ENCODE assay signal across 23 cellular contexts in genomic region chr20:18052856-18053255, GRCh38. TPM values are rescaled to one million over a fixed set of nuclear protein-coding genes. Genes with fewer than 3 reads are reported as not detected.
A peak's percentile ranks its signal among the peaks of the same experiment; 100 is the strongest.
DNase-seq lines count a peak whose midpoint lies in the region; ATAC-seq and TF ChIP-seq lines count a peak whose summit lies in the region.
"Had no signal": no experiment of that assay in that cellular context is flagged by ENCODE, and none has a peak within 500 bp of the region (broad histone marks: within the 10 kb centered on the region; RNA-seq: fewer than 3 reads in every experiment).

No MANE protein-coding gene starts in this region.

- H3K4me1 ChIP-seq in BLaER1 treated with 17β-estradiol and CSF1 and Interleukin-3, amounts not matched to agents 10 nM and 100 nM, result peaks cover 8 to 53% (median 39%) of the 10 kb centered on the region in 10 experiments; a peak in 17 of 20 replicates
- peaks cover 0 to 6% of the 10 kb centered on the region in 2 donors for H3K4me1 ChIP-seq in breast epithelium
- no peaks in the 10 kb centered on the region for H3K4me1 ChIP-seq in foreskin keratinocyte
- H3K4me1 ChIP-seq in tibial artery, result peaks cover 0 to 24% (median 17%) of the 10 kb centered on the region in 4 donors
- H3K4me1 ChIP-seq in GM23338 (ENCODE audit: insufficient read depth), result peaks cover 17% of the 10 kb centered on the region
- H3K4me1 ChIP-seq: SJCRH30 had no signal

- H3F3A ChIP-seq in GM23338 (replicated peaks; ENCODE audit: low read depth), result no peaks in the 10 kb centered on the region; the same call in none of the 2 replicates

- peaks cover 0 to 13% (median 3%) of the 10 kb centered on the region in 11 experiments; a peak in 7 of 22 replicates for H4K20me1 ChIP-seq in BLaER1 treated with 17β-estradiol and CSF1 and Interleukin-3, amounts not matched to agents 10 nM and 100 nM
- peaks cover 4% of the 10 kb centered on the region; the same call in 1 of the 2 replicates for H4K20me1 ChIP-seq in GM23338 (replicated peaks; ENCODE audit: insufficient read depth)

- H3K9me3 Mint-ChIP-seq in GM23338 (no peaks in the 10 kb centered on the region), type B pancreatic cell (no peaks in the 10 kb centered on the region)
- H3K9me3 Mint-ChIP-seq: CD8-positive, alpha-beta memory T cell had no signal

- ATAC-seq in foreskin keratinocyte (no peak), GM23338 (no peak), GM18498 (IDR thresholded peaks at IDR 0.05; ENCODE audit: unreplicated experiment) (no peak)
- ATAC-seq: A549, SK-N-SH treated with all-trans-retinoic acid at 6 μM for 48 hours had no signal

- intact Hi-C loops in breast epithelium (cut with DNase I; ENCODE audit: low total_unique reads), result no loop called here
- intact Hi-C loops in tibial artery (cut with DNase I; ENCODE audit: low total_unique reads), result no loop called here

- H3K27ac Mint-ChIP-seq in GM23338, result no peak overlapping the region
- H3K27ac Mint-ChIP-seq in type B pancreatic cell, result no peak overlapping the region

- peak overlapping the region in 7 of 11 experiments; percentile 52 to 85 (median 71); a peak in 11 of 22 replicates for H3K4me2 ChIP-seq in BLaER1 treated with 17β-estradiol and CSF1 and Interleukin-3, amounts not matched to agents 10 nM and 100 nM
- H3K4me2 ChIP-seq in GM23338, result no peak overlapping the region
- H3K4me2 ChIP-seq: A549 had no signal

- DNase-seq in ELF-1 (ENCODE audit: low read depth, low spot score) (peak; percentile 21), breast epithelium (ENCODE audit: low spot score in 2 of 2) (no peak), foreskin keratinocyte (peak; percentile 24 to 52), tibial artery (no peak), GM23338 (ENCODE audit: low spot score) (no peak), type B pancreatic cell (ENCODE audit: extremely low spot score, unreplicated experiment) (no peak)
- DNase-seq: Calu3; CD8-positive, alpha-beta memory T cell; DMS79 treated with DMSO at 0.1 percent for 48 hours; H7; Karpas-422; NCI-H1105 treated with DMSO at 0.1 percent for 48 hours; NCI-H146; NCI-H2029 treated with DMSO at 0.1 percent for 48 hours; NCI-H446 treated with DMSO at 0.1 percent for 48 hours; NCI-H69; SJCRH30 had no signal

- no peak overlapping the region for H2AFZ ChIP-seq in GM23338

- peaks cover 14% of the 10 kb centered on the region for H3K4me1 Mint-ChIP-seq in GM23338
- H3K4me1 Mint-ChIP-seq in type B pancreatic cell (ENCODE audit: unreplicated experiment), result no peaks in the 10 kb centered on the region

- H3K36me3 Mint-ChIP-seq in GM23338 (ENCODE audit: low read depth) (peaks cover 8% of the 10 kb centered on the region), type B pancreatic cell (peaks cover 6% of the 10 kb centered on the region)
- H3K36me3 Mint-ChIP-seq: CD8-positive, alpha-beta memory T cell had no signal

- no peak overlapping the region for H3K4me3 ChIP-seq in BLaER1 treated with 17β-estradiol and CSF1 and Interleukin-3, amounts not matched to agents 10 nM and 100 nM
- no peak overlapping the region for H3K4me3 ChIP-seq in breast epithelium
- H3K4me3 ChIP-seq in tibial artery, result no peak overlapping the region
- H3K4me3 ChIP-seq in GM23338, result no peak overlapping the region
- H3K4me3 ChIP-seq: A549, SJCRH30 had no signal

- H3K9me2 ChIP-seq in GM23338 (ENCODE audit: insufficient read depth), result no peaks in the 10 kb centered on the region

- H3K27me3 Mint-ChIP-seq in GM23338 (ENCODE audit: insufficient read depth, low read depth, poor library complexity), result peaks cover 17% of the 10 kb centered on the region
- peaks cover 48% of the 10 kb centered on the region for H3K27me3 Mint-ChIP-seq in type B pancreatic cell

- H3K9ac ChIP-seq in BLaER1 treated with 17β-estradiol and CSF1 and Interleukin-3, amounts not matched to agents 10 nM and 100 nM, result no peak overlapping the region

- no peak overlapping the region for H3K27ac ChIP-seq in BLaER1 treated with 17β-estradiol and CSF1 and Interleukin-3, amounts not matched to agents 10 nM and 100 nM
- peak overlapping the region; percentile 15 to 41 for H3K27ac ChIP-seq in breast epithelium
- no peak overlapping the region for H3K27ac ChIP-seq in foreskin keratinocyte
- H3K27ac ChIP-seq in tibial artery, result no peak overlapping the region
- H3K27ac ChIP-seq in GM23338 (ENCODE audit: low read depth), result no peak overlapping the region
- H3K27ac ChIP-seq: A549, C4-2B, SJCRH30 had no signal

- TF ChIP-seq POLR2A in breast epithelium (IDR thresholded peaks at IDR 0.05), result no peak

- H3K36me3 ChIP-seq in BLaER1 treated with 17β-estradiol and CSF1 and Interleukin-3, amounts not matched to agents 10 nM and 100 nM, result no peaks in the 10 kb centered on the region
- H3K36me3 ChIP-seq in breast epithelium (no peaks in the 10 kb centered on the region), tibial artery (no peaks in the 10 kb centered on the region), GM23338 (ENCODE audit: insufficient read depth) (no peaks in the 10 kb centered on the region)
- H3K36me3 ChIP-seq: SJCRH30 had no signal

- 0 out of 2 replicates have a peak, but pooled peaks cover 3% of the 10 kb centered on the region for H3K79me2 ChIP-seq in GM23338 (replicated peaks; ENCODE audit: insufficient read depth)

- peaks cover 40 to 53% (median 43%) of the 10 kb centered on the region in 11 experiments for H3K27me3 ChIP-seq in BLaER1 treated with 17β-estradiol and CSF1 and Interleukin-3, amounts not matched to agents 10 nM and 100 nM
- peaks cover 0 to 11% of the 10 kb centered on the region in 2 donors for H3K27me3 ChIP-seq in breast epithelium
- no peaks in the 10 kb centered on the region for H3K27me3 ChIP-seq in foreskin keratinocyte
- H3K27me3 ChIP-seq in tibial artery, result peaks cover 0 to 46% of the 10 kb centered on the region in 2 donors
- peaks cover 28% of the 10 kb centered on the region for H3K27me3 ChIP-seq in GM23338 (ENCODE audit: insufficient read depth)

- TF ChIP-seq CTCF in breast epithelium (IDR thresholded peaks at IDR 0.05), result no peak
- no peak for TF ChIP-seq CTCF in foreskin keratinocyte (conservative IDR thresholded peaks at IDR 0.05)
- no peak for TF ChIP-seq CTCF in tibial artery (IDR thresholded peaks at IDR 0.05)
- no peak for TF ChIP-seq CTCF in GM23338 (conservative IDR thresholded peaks at IDR 0.05; ENCODE audit: low read depth in 2 of 2)
- TF ChIP-seq CTCF in type B pancreatic cell (conservative IDR thresholded peaks at IDR 0.05), result no peak

- H3K4me3 Mint-ChIP-seq in GM23338 (no peak overlapping the region), type B pancreatic cell (no peak overlapping the region)
- H3K4me3 Mint-ChIP-seq: CD8-positive, alpha-beta memory T cell had no signal

- H3K9me3 ChIP-seq in BLaER1 treated with 17β-estradiol and CSF1 and Interleukin-3, amounts not matched to agents 10 nM and 100 nM (replicated peaks in 1 of 11), result peaks cover 0 to 25% (median 11%) of the 10 kb centered on the region in 11 experiments; a peak in 14 of 22 replicates
- H3K9me3 ChIP-seq in breast epithelium, result no peaks in the 10 kb centered on the region
- no peaks in the 10 kb centered on the region for H3K9me3 ChIP-seq in tibial artery
- H3K9me3 ChIP-seq: A549, SJCRH30 had no signal

TF ChIP-seq in GM23338, 12 proteins besides CTCF, POLR2A, EP300 and RAD21 (continues in another document):
- TF ChIP-seq EZH2phosphoT487 (IDR thresholded peaks at IDR 0.05; ENCODE audit: unreplicated experiment) (no peak), REST (IDR thresholded peaks at IDR 0.05; ENCODE audit: unreplicated experiment) (no peak), ZNF331 (CRISPR knock-in tag; IDR thresholded peaks at IDR 0.05; ENCODE audit: low read depth) (no peak), ETS1 (IDR thresholded peaks at IDR 0.05) (no peak), ZNF114 (CRISPR knock-in tag; IDR thresholded peaks at IDR 0.05) (no peak), JUNB (IDR thresholded peaks at IDR 0.05; ENCODE audit: unreplicated experiment) (no peak), NANOG (IDR thresholded peaks at IDR 0.05; ENCODE audit: borderline replicate concordance) (no peak), POLR2AphosphoS5 (IDR thresholded peaks at IDR 0.05; ENCODE audit: low read depth) (no peak)

RNA-seq across cellular contexts. Expression of gene OVOL2, which starts 4.9 kb away (rescaled TPM):
- total RNA-seq in breast epithelium (10 to 100 TPM in 2 of 3 donors, not detected in 1; 21.0 to 34.1 TPM), foreskin keratinocyte (8.5 and 8.9 TPM in 2 replicates), type B pancreatic cell (ENCODE audit: low replicate concordance) (7.3 and 17.5 TPM in 2 replicates)
- polyA plus RNA-seq in foreskin keratinocyte (7.0 and 9.3 TPM in 2 replicates), GM23338 (2016; fragmentation: Nextera tagmentation; extraction: Ambion mirVana) (10.6 and 11.5 TPM in 2 replicates)
- total RNA-seq in GM23338 (2014; rRNA removed; shearing (Covaris generic)), result 11.2 and 21.1 TPM in 2 replicates
- total RNA-seq: CD8-positive, alpha-beta memory T cell; OCI-LY7; SJCRH30 had no signal
- polyA plus RNA-seq: A549; CD8-positive, alpha-beta memory T cell had no signal

Comparison
In these comparisons a context has a peak if more than half of its experiments do, and no peak if none do; other contexts are left out.
1. H3K27ac ChIP-seq: peak in breast epithelium (2 of 2); none in BLaER1 treated with 17β-estradiol and CSF1 and Interleukin-3, amounts not matched to agents 10 nM and 100 nM (0 of 11), foreskin keratinocyte (single experiment), tibial artery (0 of 2) and GM23338 (single experiment).
2. DNase-seq: peak in ELF-1 (single experiment) and foreskin keratinocyte (2 of 2); none in breast epithelium (0 of 2), tibial artery (0 of 2), GM23338 (single experiment) and type B pancreatic cell (single experiment).